7 cellular contexts compared by ENCODE assay signal in genomic region chr9:130451509-130452388, GRCh38. TPM values are rescaled to one million over a fixed set of nuclear protein-coding genes. Genes with fewer than 3 reads are reported as not detected.
DNase-seq lines count a peak whose midpoint lies in the region; ATAC-seq and TF ChIP-seq lines count a peak whose summit lies in the region.

No MANE protein-coding gene starts in this region.

- H3K9ac ChIP-seq in fibroblast of lung (ENCODE audit: insufficient read depth, low read length), result no peak overlapping the region

- H3K27ac ChIP-seq in fibroblast of lung (ENCODE audit: insufficient read depth, low read length) (no peak overlapping the region), osteoblast (ENCODE audit: low read depth, low read length) (no peak overlapping the region)

- DNase-seq in GM10266 (ENCODE audit: extremely low spot score) (no peak), NCI-H1092 treated with DMSO at 0.1 percent for 48 hours (lab: John Stamatoyannopoulos, UW) (peak; percentile 89), fibroblast of lung (ENCODE audit: low read depth in 2 of 2) (peak; percentile 93 to 95), osteoblast (ENCODE audit: insufficient read length, low spot score, missing footprints) (peak; percentile 99)

- H3K4me2 ChIP-seq in fibroblast of lung (ENCODE audit: extremely low read depth, insufficient read depth, low read length), result peak overlapping the region; percentile 68
- peak overlapping the region; percentile 34 for H3K4me2 ChIP-seq in osteoblast (ENCODE audit: insufficient read depth, low read length)

- H3K36me3 ChIP-seq in fibroblast of lung (ENCODE audit: control insufficient read depth, insufficient read depth, low read length) (no peaks in the 10 kb centered on the region), osteoblast (ENCODE audit: insufficient read depth, low read length) (peaks cover 7% of the 10 kb centered on the region)

- H3K9me3 ChIP-seq in fibroblast of lung (ENCODE audit: control insufficient read depth, insufficient read depth, low read depth, low read length) (no peaks in the 10 kb centered on the region), osteoblast (ENCODE audit: low read depth, low read length) (no peaks in the 10 kb centered on the region)

- H3K4me1 ChIP-seq in fibroblast of lung (ENCODE audit: control insufficient read depth, extremely low read depth, insufficient read depth, low read length) (peaks cover 12% of the 10 kb centered on the region), osteoblast (ENCODE audit: insufficient read depth, low read length) (peaks cover 27% of the 10 kb centered on the region)

- H4K20me1 ChIP-seq in fibroblast of lung (ENCODE audit: control insufficient read depth, extremely low read depth, insufficient read depth, low read length), result no peaks in the 10 kb centered on the region
- H4K20me1 ChIP-seq in osteoblast (ENCODE audit: insufficient read depth, low read length), result peaks cover 76% of the 10 kb centered on the region

- peak; percentile 16 for TF ChIP-seq CTCF in GM10266 (IDR thresholded peaks at IDR 0.05; ENCODE audit: control insufficient read depth, insufficient read depth, low read depth, missing control alignments)
- TF ChIP-seq CTCF in fibroblast of lung (conservative IDR thresholded peaks at IDR 0.05 in 1 of 2, IDR thresholded peaks at IDR 0.05 in 1 of 2; ENCODE audit: low read depth in 1 of 2, low read length in 2 of 2), result peak; percentile 39 to 61
- peak; percentile 47 for TF ChIP-seq CTCF in osteoblast (IDR thresholded peaks at IDR 0.05; ENCODE audit: extremely low read depth, low read depth, low read length)

- H3K27me3 ChIP-seq in fibroblast of lung (ENCODE audit: control insufficient read depth, insufficient read depth, low read length) (no peaks in the 10 kb centered on the region), osteoblast (ENCODE audit: insufficient read depth, low read length) (no peaks in the 10 kb centered on the region)

- H3K79me2 ChIP-seq in fibroblast of lung (ENCODE audit: control insufficient read depth, insufficient read depth, low read length), result no peaks in the 10 kb centered on the region
- H3K79me2 ChIP-seq in osteoblast (ENCODE audit: insufficient read depth, low read length), result peaks cover 16% of the 10 kb centered on the region

- no peak overlapping the region for H2AFZ ChIP-seq in fibroblast of lung (ENCODE audit: low read length)
- no peak overlapping the region for H2AFZ ChIP-seq in osteoblast (ENCODE audit: low read length)

- H3K4me3 ChIP-seq in fibroblast of lung (replicated peaks in 1 of 4; ENCODE audit: control extremely low read depth in 1 of 4, insufficient read depth in 1 of 4, low read depth in 3 of 4, low read length in 4 of 4), result no peak overlapping the region
- H3K4me3 ChIP-seq in osteoblast (ENCODE audit: insufficient read depth, low read length), result no peak overlapping the region

- ATAC-seq in SK-N-SH treated with all-trans-retinoic acid at 6 μM for 48 hours (peak; percentile 88), HG03460 (IDR thresholded peaks at IDR 0.05; ENCODE audit: unreplicated experiment) (no peak), HG02973 (IDR thresholded peaks at IDR 0.05; ENCODE audit: unreplicated experiment) (no peak)

TF ChIP-seq in SK-N-SH treated with all-trans-retinoic acid at 6 μM for 48 hours, 23 proteins besides CTCF, POLR2A, EP300 and RAD21:
- 0 out of 2 replicates have a peak, but pooled peaks have one; percentile 64 for TF ChIP-seq ZNF565 (CRISPR knock-in tag; conservative IDR thresholded peaks at IDR 0.05; ENCODE audit: low read depth)
- TF ChIP-seq SNAI2 (CRISPR knock-in tag; IDR thresholded peaks at IDR 0.05), result 0 out of 2 replicates have a peak, but pooled peaks have one; percentile 33
- no peak for TF ChIP-seq CSRNP3 (CRISPR knock-in tag; IDR thresholded peaks at IDR 0.05)
- TF ChIP-seq ZNF70 (CRISPR knock-in tag; IDR thresholded peaks at IDR 0.05), result 0 out of 2 replicates have a peak, but pooled peaks have one; percentile 3
- no peak for TF ChIP-seq ARNTL (CRISPR knock-in tag; IDR thresholded peaks at IDR 0.05; ENCODE audit: borderline replicate concordance, low read depth)

RNA-seq across cellular contexts. Expression of gene ASS1, which starts 7.0 kb away (rescaled TPM):
- total RNA-seq in fibroblast of lung (223 and 276 TPM in 2 replicates), osteoblast (134 and 195 TPM in 2 replicates)
- polyA plus RNA-seq in fibroblast of lung, result 44.7 and 65.0 TPM in 2 replicates
- polyA plus RNA-seq in fibroblast of lung (2012), result 37.9 and 47.2 TPM in 2 replicates
- polyA minus RNA-seq in fibroblast of lung (ENCODE audit: low replicate concordance), result 43.7 and 54.7 TPM in 2 replicates
